Comparison of ENCODE assay signal across 8 cellular contexts in the genomic region with DNA sequence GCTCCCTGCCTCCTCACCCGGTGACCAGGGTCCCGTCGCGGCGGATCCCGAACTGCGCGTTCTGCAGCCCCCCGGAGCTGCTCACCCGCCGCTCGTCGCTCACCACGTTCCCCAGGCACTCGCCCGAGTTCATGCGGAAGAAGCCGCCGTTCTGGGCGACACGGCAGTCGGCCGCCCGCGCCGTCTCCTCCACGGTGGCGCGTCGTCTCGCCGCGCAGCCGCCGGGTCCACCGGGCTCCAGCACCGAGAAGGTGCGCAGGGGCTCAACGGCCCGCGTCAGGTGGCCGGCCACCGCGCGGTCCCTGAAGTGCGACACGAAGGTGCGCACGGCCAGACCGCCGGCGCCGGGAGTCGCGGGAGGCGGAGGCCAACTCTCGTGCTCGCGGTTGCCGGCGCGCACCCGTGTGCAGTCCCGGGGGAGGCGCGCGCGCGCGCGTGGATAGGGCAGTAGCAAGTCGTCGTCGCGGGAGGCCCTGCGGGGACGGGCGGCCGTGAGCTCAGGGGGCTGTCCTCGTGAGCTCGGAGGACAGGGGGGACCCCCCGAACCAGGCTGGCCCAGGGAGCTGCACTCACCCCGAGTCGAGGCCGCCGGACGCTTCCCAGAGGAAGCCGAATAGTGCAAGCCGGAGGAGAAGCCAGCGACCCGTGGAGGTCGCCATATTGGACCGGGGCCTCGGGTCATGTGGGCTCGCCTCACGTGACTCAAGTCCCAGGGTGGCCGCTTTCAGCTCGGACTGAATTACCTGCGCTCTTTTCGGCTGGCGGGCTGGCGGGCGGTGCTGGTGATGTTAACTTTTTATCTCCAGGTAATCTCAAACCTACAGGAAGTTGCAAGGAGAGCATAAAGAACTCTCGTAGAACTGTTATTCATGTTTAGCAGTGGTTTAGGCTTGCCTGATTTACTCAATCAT. TPM values are rescaled to one million over a fixed set of nuclear protein-coding genes. Genes with fewer than 3 reads are reported as not detected.
DNase-seq lines count a peak whose midpoint lies in the region; ATAC-seq lines count a peak whose summit lies in the region.

A gene with protein sequence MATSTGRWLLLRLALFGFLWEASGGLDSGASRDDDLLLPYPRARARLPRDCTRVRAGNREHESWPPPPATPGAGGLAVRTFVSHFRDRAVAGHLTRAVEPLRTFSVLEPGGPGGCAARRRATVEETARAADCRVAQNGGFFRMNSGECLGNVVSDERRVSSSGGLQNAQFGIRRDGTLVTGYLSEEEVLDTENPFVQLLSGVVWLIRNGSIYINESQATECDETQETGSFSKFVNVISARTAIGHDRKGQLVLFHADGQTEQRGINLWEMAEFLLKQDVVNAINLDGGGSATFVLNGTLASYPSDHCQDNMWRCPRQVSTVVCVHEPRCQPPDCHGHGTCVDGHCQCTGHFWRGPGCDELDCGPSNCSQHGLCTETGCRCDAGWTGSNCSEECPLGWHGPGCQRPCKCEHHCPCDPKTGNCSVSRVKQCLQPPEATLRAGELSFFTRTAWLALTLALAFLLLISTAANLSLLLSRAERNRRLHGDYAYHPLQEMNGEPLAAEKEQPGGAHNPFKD (minus strand): TSS at position 680 of the 911 bp plus-strand sequence. CDS start 21 bp downstream, at position 659.

- H3K9me3 ChIP-seq in NT2/D1 (ENCODE audit: insufficient read depth, low read length) (no peaks in the 10 kb centered on the region), mesodermal cell (ENCODE audit: control insufficient read depth, low read length) (no peaks in the 10 kb centered on the region)

- peaks cover 5% of the 10 kb centered on the region for H3K4me1 ChIP-seq in NT2/D1 (ENCODE audit: insufficient read depth, insufficient read length)
- peaks cover 8% of the 10 kb centered on the region for H3K4me1 ChIP-seq in mesodermal cell (ENCODE audit: control insufficient read depth, insufficient read depth, low read length, poor library complexity, severe bottlenecking)

- H3K4me3 ChIP-seq in NT2/D1 (ENCODE audit: insufficient read length, low read depth) (peak within 1 kb of the TSS; percentile 96), mesodermal cell (ENCODE audit: extremely low read depth, insufficient read depth, low read length, poor library complexity, severe bottlenecking) (peak within 1 kb of the TSS; percentile 78)

- WGBS in mesodermal cell (ENCODE audit: insufficient coverage in 2 of 2), 2 experiments, result 1% methylated on average over 72 to 89 of the region's 104 CpGs

- H3K27me3 ChIP-seq in NT2/D1 (ENCODE audit: insufficient read depth, insufficient read length), result peaks cover 11% of the 10 kb centered on the region

- peak within 1 kb of the TSS; percentile 66 for H3K27ac ChIP-seq in mesodermal cell (ENCODE audit: low read depth, low read length, severe bottlenecking)

- peaks cover 22% of the 10 kb centered on the region for H3K36me3 ChIP-seq in NT2/D1 (ENCODE audit: insufficient read depth, insufficient read length, low read length)
- no peaks in the 10 kb centered on the region for H3K36me3 ChIP-seq in mesodermal cell (ENCODE audit: control insufficient read depth, insufficient read depth, low read length)

- in situ Hi-C loops in endometrial microvascular endothelial cells (cut with HindIII; ENCODE audit: inconsistent ontology term, low pct_unique_long_range_greater_than_20kb, low sequenced_read_pairs), result no loop called here

- peak; percentile 93 for ATAC-seq in GM19463 (IDR thresholded peaks at IDR 0.05; ENCODE audit: unreplicated experiment)

- peak; percentile 38 for DNase-seq in CMK (ENCODE audit: low read depth)
- DNase-seq in HS-27A (ENCODE audit: low read depth), result peak; percentile 56
- DNase-seq in NT2/D1 (ENCODE audit: low read depth, low spot score), result peak; percentile 79
- DNase-seq in activated CD8-positive, alpha-beta memory T cell treated with anti-CD3 and anti-CD28 coated beads, Interleukin-2, amount 50 U/mL, for 24 hours (ENCODE audit: extremely low read depth), result peak; percentile 57
- DNase-seq in stimulated activated CD8-positive, alpha-beta memory T cell treated with anti-CD3 and anti-CD28 coated beads, Interleukin-15, amount 100 ng/mL, for 1 hour (ENCODE audit: low read depth), result peak; percentile 72

- H3K9ac ChIP-seq in NT2/D1 (ENCODE audit: insufficient read length, low read depth), result peak within 1 kb of the TSS; percentile 90

RNA-seq across cellular contexts. Expression of the gene that starts here (rescaled TPM):
- 40.3 TPM for total RNA-seq in endometrial microvascular endothelial cells (ENCODE audit: inconsistent ontology term)
- polyA plus RNA-seq in mesodermal cell (2013, experiment 1 of 2), result 9.1 TPM
- polyA plus RNA-seq in mesodermal cell (2013, experiment 2 of 2), result 8.5 TPM

Comparison
In these comparisons a context has a peak if more than half of its experiments do, and no peak if none do; other contexts are left out.
1. Peak in every context shown above with its lines: DNase-seq, ATAC-seq, H3K4me3 ChIP-seq and H3K27ac ChIP-seq.